ENCODE assay signal across 1 cellular context in genomic region chr17:82616021-82616703, GRCh38.
TF ChIP-seq lines count a peak whose summit lies in the region.

No MANE protein-coding gene starts in this region.

TF ChIP-seq in HepG2, 621 proteins besides CTCF, POLR2A, EP300 and RAD21:
- TF ChIP-seq ZNF747 (CRISPR knock-in tag; IDR thresholded peaks at IDR 0.05; ENCODE audit: borderline replicate concordance) = no peak
- no peak for TF ChIP-seq ZNF720 (CRISPR knock-in tag; IDR thresholded peaks at IDR 0.05)
- TF ChIP-seq ZFP82 (CRISPR knock-in tag; IDR thresholded peaks at IDR 0.05; ENCODE audit: borderline replicate concordance) = no peak
- TF ChIP-seq RBAK (CRISPR knock-in tag; IDR thresholded peaks at IDR 0.05) = no peak
- peak; percentile 22 for TF ChIP-seq AGO2 (optimal IDR thresholded peaks at IDR 0.05; ENCODE audit: low read depth, low read length)
- TF ChIP-seq XBP1 (CRISPR knock-in tag; IDR thresholded peaks at IDR 0.05) = no peak
- peak; percentile 23 for TF ChIP-seq RBM22 (optimal IDR thresholded peaks at IDR 0.05; ENCODE audit: low read length)
- no peak for TF ChIP-seq KAT7 (CRISPR knock-in tag; IDR thresholded peaks at IDR 0.05; ENCODE audit: borderline replicate concordance)
- no peak for TF ChIP-seq RNF2 (conservative IDR thresholded peaks at IDR 0.05; ENCODE audit: low read depth)
